Comparison of ENCODE assay signal across 1 cellular context in the genomic region with DNA sequence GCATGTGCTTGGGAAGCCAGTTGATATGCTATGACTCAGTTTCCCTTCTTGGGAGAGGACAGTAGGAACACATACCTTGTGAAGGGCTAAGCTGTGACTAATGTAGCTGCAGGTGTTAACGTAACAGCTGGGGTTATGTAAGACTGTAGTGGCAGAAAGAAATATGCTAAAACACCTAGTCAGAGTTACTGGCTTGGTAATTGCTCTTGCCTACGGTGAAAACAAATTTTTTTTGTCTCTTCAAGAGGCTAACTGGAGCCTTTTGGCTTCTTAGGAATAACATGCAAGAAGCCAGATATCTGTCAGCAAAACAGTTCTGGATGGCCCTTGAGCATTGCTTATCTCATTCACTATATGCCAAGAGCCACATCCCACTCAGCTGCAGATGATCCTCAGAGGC.
TF ChIP-seq lines count a peak whose summit lies in the region.

No MANE protein-coding gene starts in this region.

TF ChIP-seq in GM23338, 12 proteins besides CTCF, POLR2A, EP300 and RAD21 (continued from another document):
- TF ChIP-seq, protein P1, sequence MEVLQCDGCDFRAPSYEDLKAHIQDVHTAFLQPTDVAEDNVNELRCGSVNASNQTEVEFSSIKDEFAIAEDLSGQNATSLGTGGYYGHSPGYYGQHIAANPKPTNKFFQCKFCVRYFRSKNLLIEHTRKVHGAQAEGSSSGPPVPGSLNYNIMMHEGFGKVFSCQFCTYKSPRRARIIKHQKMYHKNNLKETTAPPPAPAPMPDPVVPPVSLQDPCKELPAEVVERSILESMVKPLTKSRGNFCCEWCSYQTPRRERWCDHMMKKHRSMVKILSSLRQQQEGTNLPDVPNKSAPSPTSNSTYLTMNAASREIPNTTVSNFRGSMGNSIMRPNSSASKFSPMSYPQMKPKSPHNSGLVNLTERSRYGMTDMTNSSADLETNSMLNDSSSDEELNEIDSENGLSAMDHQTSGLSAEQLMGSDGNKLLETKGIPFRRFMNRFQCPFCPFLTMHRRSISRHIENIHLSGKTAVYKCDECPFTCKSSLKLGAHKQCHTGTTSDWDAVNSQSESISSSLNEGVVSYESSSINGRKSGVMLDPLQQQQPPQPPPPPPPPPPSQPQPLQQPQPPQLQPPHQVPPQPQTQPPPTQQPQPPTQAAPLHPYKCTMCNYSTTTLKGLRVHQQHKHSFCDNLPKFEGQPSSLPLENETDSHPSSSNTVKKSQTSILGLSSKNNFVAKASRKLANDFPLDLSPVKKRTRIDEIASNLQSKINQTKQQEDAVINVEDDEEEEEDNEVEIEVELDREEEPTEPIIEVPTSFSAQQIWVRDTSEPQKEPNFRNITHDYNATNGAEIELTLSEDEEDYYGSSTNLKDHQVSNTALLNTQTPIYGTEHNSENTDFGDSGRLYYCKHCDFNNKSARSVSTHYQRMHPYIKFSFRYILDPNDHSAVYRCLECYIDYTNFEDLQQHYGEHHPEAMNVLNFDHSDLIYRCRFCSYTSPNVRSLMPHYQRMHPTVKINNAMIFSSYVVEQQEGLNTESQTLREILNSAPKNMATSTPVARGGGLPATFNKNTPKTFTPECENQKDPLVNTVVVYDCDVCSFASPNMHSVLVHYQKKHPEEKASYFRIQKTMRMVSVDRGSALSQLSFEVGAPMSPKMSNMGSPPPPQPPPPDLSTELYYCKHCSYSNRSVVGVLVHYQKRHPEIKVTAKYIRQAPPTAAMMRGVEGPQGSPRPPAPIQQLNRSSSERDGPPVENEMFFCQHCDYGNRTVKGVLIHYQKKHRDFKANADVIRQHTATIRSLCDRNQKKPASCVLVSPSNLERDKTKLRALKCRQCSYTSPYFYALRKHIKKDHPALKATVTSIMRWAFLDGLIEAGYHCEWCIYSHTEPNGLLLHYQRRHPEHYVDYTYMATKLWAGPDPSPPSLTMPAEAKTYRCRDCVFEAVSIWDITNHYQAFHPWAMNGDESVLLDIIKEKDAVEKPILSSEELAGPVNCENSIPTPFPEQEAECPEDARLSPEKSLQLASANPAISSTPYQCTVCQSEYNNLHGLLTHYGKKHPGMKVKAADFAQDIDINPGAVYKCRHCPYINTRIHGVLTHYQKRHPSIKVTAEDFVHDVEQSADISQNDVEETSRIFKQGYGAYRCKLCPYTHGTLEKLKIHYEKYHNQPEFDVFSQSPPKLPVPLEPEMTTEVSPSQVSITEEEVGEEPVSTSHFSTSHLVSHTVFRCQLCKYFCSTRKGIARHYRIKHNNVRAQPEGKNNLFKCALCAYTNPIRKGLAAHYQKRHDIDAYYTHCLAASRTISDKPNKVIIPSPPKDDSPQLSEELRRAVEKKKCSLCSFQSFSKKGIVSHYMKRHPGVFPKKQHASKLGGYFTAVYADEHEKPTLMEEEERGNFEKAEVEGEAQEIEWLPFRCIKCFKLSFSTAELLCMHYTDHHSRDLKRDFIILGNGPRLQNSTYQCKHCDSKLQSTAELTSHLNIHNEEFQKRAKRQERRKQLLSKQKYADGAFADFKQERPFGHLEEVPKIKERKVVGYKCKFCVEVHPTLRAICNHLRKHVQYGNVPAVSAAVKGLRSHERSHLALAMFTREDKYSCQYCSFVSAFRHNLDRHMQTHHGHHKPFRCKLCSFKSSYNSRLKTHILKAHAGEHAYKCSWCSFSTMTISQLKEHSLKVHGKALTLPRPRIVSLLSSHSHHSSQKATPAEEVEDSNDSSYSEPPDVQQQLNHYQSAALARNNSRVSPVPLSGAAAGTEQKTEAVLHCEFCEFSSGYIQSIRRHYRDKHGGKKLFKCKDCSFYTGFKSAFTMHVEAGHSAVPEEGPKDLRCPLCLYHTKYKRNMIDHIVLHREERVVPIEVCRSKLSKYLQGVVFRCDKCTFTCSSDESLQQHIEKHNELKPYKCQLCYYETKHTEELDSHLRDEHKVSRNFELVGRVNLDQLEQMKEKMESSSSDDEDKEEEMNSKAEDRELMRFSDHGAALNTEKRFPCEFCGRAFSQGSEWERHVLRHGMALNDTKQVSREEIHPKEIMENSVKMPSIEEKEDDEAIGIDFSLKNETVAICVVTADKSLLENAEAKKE (CRISPR knock-in tag; IDR thresholded peaks at IDR 0.05), result no peak
- TF ChIP-seq ZNF114 (CRISPR knock-in tag; IDR thresholded peaks at IDR 0.05) (no peak), EZH2phosphoT487 (IDR thresholded peaks at IDR 0.05; ENCODE audit: unreplicated experiment) (no peak), ZNF331 (CRISPR knock-in tag; IDR thresholded peaks at IDR 0.05; ENCODE audit: low read depth) (no peak)
